ENCODE assay signal across 12 cellular contexts in genomic region chr1:10897981-10898728, GRCh38.
DNase-seq lines count a peak whose midpoint lies in the region; ATAC-seq and TF ChIP-seq lines count a peak whose summit lies in the region.
"Had no signal": no experiment of that assay in that cellular context is flagged by ENCODE, and none has a peak within 500 bp of the region (broad histone marks: within the 10 kb centered on the region; RNA-seq: fewer than 3 reads in every experiment).

No MANE protein-coding gene starts in this region.

- H3K9me3 ChIP-seq in fibroblast of lung (ENCODE audit: control insufficient read depth, insufficient read depth, low read depth, low read length) = no peaks in the 10 kb centered on the region
- H3K9me3 ChIP-seq in suprapubic skin = no peaks in the 10 kb centered on the region
- H3K9me3 ChIP-seq: left lung had no signal

- WGBS in suprapubic skin = 52% methylated on average over 2 of the region's 17 CpGs

- no peaks in the 10 kb centered on the region for H3K79me2 ChIP-seq in fibroblast of lung (ENCODE audit: control insufficient read depth, insufficient read depth, low read length)

- TF ChIP-seq CTCF in fibroblast of lung (conservative IDR thresholded peaks at IDR 0.05 in 1 of 2, IDR thresholded peaks at IDR 0.05 in 1 of 2; ENCODE audit: low read depth in 1 of 2, low read length in 2 of 2) (no peak), suprapubic skin (IDR thresholded peaks at IDR 0.05) (no peak)

- no peak for TF ChIP-seq POLR2A in suprapubic skin (IDR thresholded peaks at IDR 0.05)

- no peak overlapping the region for H3K4me3 ChIP-seq in fibroblast of lung (replicated peaks in 1 of 4; ENCODE audit: control extremely low read depth in 1 of 4, insufficient read depth in 1 of 4, low read depth in 3 of 4, low read length in 4 of 4)
- H3K4me3 ChIP-seq in suprapubic skin = no peak overlapping the region
- H3K4me3 ChIP-seq: left lung had no signal

- ATAC-seq in Right ventricle myocardium superior (ENCODE audit: poor library complexity) = no peak
- ATAC-seq in left ventricle myocardium superior = no peak
- no peak for ATAC-seq in HG03025 (IDR thresholded peaks at IDR 0.05; ENCODE audit: low FRiP score, unreplicated experiment)
- ATAC-seq: left lung had no signal

- H3K36me3 ChIP-seq in fibroblast of lung (ENCODE audit: control insufficient read depth, insufficient read depth, low read length) (no peaks in the 10 kb centered on the region), suprapubic skin (no peaks in the 10 kb centered on the region)
- H3K36me3 ChIP-seq: left lung had no signal

- no peak overlapping the region for H3K4me2 ChIP-seq in fibroblast of lung (ENCODE audit: extremely low read depth, insufficient read depth, low read length)
- H3K4me2 ChIP-seq: KMS-11 had no signal

- no peak overlapping the region for H3K9ac ChIP-seq in fibroblast of lung (ENCODE audit: insufficient read depth, low read length)
- H3K9ac ChIP-seq: KMS-11 had no signal

- H3K27ac ChIP-seq in fibroblast of lung (ENCODE audit: insufficient read depth, low read length) (no peak overlapping the region), suprapubic skin (peak overlapping the region; percentile 91)
- H3K27ac ChIP-seq: KMS-11, left lung had no signal

- H3K27me3 ChIP-seq in fibroblast of lung (ENCODE audit: control insufficient read depth, insufficient read depth, low read length) (peaks cover 3% of the 10 kb centered on the region), suprapubic skin (peaks cover 24% of the 10 kb centered on the region)

- peak; percentile 26 for DNase-seq in Right ventricle myocardium superior
- no peak for DNase-seq in left ventricle myocardium superior
- peak; percentile 92 for DNase-seq in RPMI7951 (ENCODE audit: low read depth)
- DNase-seq in fibroblast of lung (ENCODE audit: low read depth in 2 of 2) = peak; percentile 12 to 72
- no peak for DNase-seq in suprapubic skin (ENCODE audit: low spot score in 2 of 2)
- DNase-seq in effector CD4-positive, alpha-beta T cell = no peak
- DNase-seq in NCI-H446 treated with DMSO at 0.1 percent for 48 hours (lab: John Stamatoyannopoulos, UW) = no peak
- DNase-seq: ACHN, left lung, NCI-H2227 treated with DMSO at 0.1 percent for 48 hours had no signal

- no peak overlapping the region for H2AFZ ChIP-seq in fibroblast of lung (ENCODE audit: low read length)

- intact Hi-C loops in Right ventricle myocardium superior (cut with DNase I) (no loop called here), left ventricle myocardium superior (cut with micrococcal nuclease) (no loop called here)

- no peaks in the 10 kb centered on the region for H4K20me1 ChIP-seq in fibroblast of lung (ENCODE audit: control insufficient read depth, extremely low read depth, insufficient read depth, low read length)

- H3K4me1 ChIP-seq in fibroblast of lung (ENCODE audit: control insufficient read depth, extremely low read depth, insufficient read depth, low read length) (no peaks in the 10 kb centered on the region), suprapubic skin (peaks cover 47% of the 10 kb centered on the region)
- H3K4me1 ChIP-seq: left lung had no signal

- no peak for TF ChIP-seq EP300 in suprapubic skin (IDR thresholded peaks at IDR 0.05)

Comparison
In these comparisons a context has a peak if more than half of its experiments do, and no peak if none do; other contexts are left out.
1. DNase-seq: peak in Right ventricle myocardium superior (single experiment), RPMI7951 (single experiment) and fibroblast of lung (2 of 2); none in left ventricle myocardium superior (single experiment), suprapubic skin (0 of 2), effector CD4-positive, alpha-beta T cell (single experiment) and NCI-H446 treated with DMSO at 0.1 percent for 48 hours (single experiment).